ENCODE assay signal across 1 cellular context in the genomic region with DNA sequence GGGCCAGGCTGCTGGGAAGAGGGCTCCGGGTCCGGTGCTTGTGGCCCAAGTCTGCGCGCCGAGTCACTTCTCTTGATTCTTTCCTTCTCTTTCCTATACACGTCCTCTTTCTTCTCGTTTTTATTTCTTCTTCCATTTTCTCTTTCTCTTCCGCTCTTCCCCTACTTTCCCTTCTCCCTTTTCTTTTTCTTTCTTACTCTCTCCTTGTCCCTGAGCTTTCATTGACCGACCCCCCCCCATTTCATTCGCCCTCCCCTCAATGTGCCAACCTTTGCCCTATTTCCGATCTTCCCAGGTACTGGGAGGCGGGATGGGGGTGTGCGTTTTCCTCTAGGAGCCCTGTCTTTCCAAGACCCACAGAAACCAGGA.
TF ChIP-seq lines count a peak whose summit lies in the region.

No MANE protein-coding gene starts in this region.

TF ChIP-seq in H1, 55 proteins besides CTCF, POLR2A, EP300 and RAD21:
- TF ChIP-seq, protein P1, sequence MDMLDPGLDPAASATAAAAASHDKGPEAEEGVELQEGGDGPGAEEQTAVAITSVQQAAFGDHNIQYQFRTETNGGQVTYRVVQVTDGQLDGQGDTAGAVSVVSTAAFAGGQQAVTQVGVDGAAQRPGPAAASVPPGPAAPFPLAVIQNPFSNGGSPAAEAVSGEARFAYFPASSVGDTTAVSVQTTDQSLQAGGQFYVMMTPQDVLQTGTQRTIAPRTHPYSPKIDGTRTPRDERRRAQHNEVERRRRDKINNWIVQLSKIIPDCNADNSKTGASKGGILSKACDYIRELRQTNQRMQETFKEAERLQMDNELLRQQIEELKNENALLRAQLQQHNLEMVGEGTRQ (IDR thresholded peaks at IDR 0.05; ENCODE audit: low read length), result no peak
- TF ChIP-seq NRF1 (IDR thresholded peaks at IDR 0.05; ENCODE audit: low read depth, low read length) (no peak), CEBPB (IDR thresholded peaks at IDR 0.05; ENCODE audit: low read depth, low read length) (no peak), SUZ12 (IDR thresholded peaks at IDR 0.05; ENCODE audit: low read length) (0 out of 2 replicates have a peak, but pooled peaks have one; percentile 38), CBX8 (IDR thresholded peaks at IDR 0.05; ENCODE audit: borderline replicate concordance, low read depth, low read length) (peak; percentile 89; the same call in 1 of the 2 replicates), EZH2 (IDR thresholded peaks at IDR 0.05; ENCODE audit: low read depth, low read length, severe bottlenecking) (peak; percentile 62), SIX5 (IDR thresholded peaks at IDR 0.05; ENCODE audit: low read depth, low read length) (no peak), GTF2F1 (IDR thresholded peaks at IDR 0.05; ENCODE audit: borderline replicate concordance, low read depth, low read length) (no peak)
